ENCODE assay signal across 9 cellular contexts in the genomic region with DNA sequence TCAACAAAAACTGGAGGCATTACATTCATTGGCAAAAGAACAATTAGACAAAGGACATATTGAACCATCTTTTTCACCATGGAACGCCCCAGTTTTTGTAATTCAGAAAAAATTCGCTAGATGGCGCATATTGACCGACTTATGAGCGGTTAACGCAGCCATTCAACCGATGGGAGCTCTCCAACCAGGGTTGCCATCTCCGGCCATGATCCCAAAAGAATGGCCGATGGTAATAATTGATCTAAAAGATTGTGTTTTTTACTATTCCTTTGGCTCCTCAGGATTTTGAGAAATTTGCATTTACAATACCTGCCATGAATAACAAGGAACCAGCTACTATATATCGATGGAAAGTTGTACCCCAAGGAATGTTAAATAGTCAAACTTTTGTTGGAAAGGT. TPM values are rescaled to one million over a fixed set of nuclear protein-coding genes. Genes with fewer than 3 reads are reported as not detected.
DNase-seq lines count a peak whose midpoint lies in the region; ATAC-seq and TF ChIP-seq lines count a peak whose summit lies in the region.
"Had no signal": no experiment of that assay in that cellular context is flagged by ENCODE, and none has a peak within 500 bp of the region (broad histone marks: within the 10 kb centered on the region; RNA-seq: fewer than 3 reads in every experiment).

No MANE protein-coding gene starts in this region.

- no peak overlapping the region for H3K27ac Mint-ChIP-seq in activated T-helper 1 cell treated with anti-CD3 and anti-CD28 coated beads, Interleukin-12 subunit alpha, Interleukin-12 subunit beta, Interleukin-2, Interleukin-4 antibody, amounts not matched to agents 30 ng/mL and 10 ng/mL and 1 ng/mL, durations not matched to agents 14 hours and 24 hours and 36 hours

- peaks cover 16% of the 10 kb centered on the region for H3K27me3 ChIP-seq in OCI-LY3 (ENCODE audit: low read depth, low read length)

- H3K36me3 ChIP-seq in OCI-LY3 (replicated peaks; ENCODE audit: low read depth, low read length) = no peaks in the 10 kb centered on the region

- DNase-seq in CMK (ENCODE audit: low read depth) (peak; percentile 20), HPDE6-E6E7 (ENCODE audit: extremely low spot score) (peak; percentile 62), foreskin fibroblast (peak; percentile 52 to 86), nucleus accumbens (lab: John Stamatoyannopoulos, UW) (peak in 33 of 56 donors; percentile 6 to 77 (median 27))
- DNase-seq in activated T-helper 1 cell treated with anti-CD3 and anti-CD28 coated beads, Interleukin-12 subunit alpha, Interleukin-12 subunit beta, Interleukin-2, Interleukin-4 antibody, amounts not matched to agents 30 ng/mL and 10 ng/mL and 1 ng/mL, durations not matched to agents 14 hours and 24 hours and 36 hours (ENCODE audit: low spot score) = peak; percentile 50

- no peaks in the 10 kb centered on the region for H3K79me2 ChIP-seq in OCI-LY3 (ENCODE audit: low read length)

- peaks cover 32% of the 10 kb centered on the region for H3K4me1 ChIP-seq in OCI-LY3 (ENCODE audit: low read length)

- H3K4me3 ChIP-seq in OCI-LY3 (ENCODE audit: low read length) (peak overlapping the region; percentile 57), foreskin fibroblast (ENCODE audit: low read depth in 1 of 2, low read length in 2 of 2) (no peak overlapping the region)

- intact Hi-C loops in activated T-helper 1 cell treated with anti-CD3 and anti-CD28 coated beads, Interleukin-12 subunit alpha, Interleukin-12 subunit beta, Interleukin-2, Interleukin-4 antibody, amounts not matched to agents 30 ng/mL and 10 ng/mL and 1 ng/mL, durations not matched to agents 14 hours and 24 hours and 36 hours (cut with micrococcal nuclease) = loop anchor here (1.0 kb wide), 3 partner anchors 13 to 58 kb away; a partner anchor contains a TSS

- no peak overlapping the region for H3K9ac ChIP-seq in OCI-LY3 (ENCODE audit: low read length)

- no peak overlapping the region for H3K4me3 Mint-ChIP-seq in activated T-helper 1 cell treated with anti-CD3 and anti-CD28 coated beads, Interleukin-12 subunit alpha, Interleukin-12 subunit beta, Interleukin-2, Interleukin-4 antibody, amounts not matched to agents 30 ng/mL and 10 ng/mL and 1 ng/mL, durations not matched to agents 14 hours and 24 hours and 36 hours

- H4K20me1 ChIP-seq in OCI-LY3 (ENCODE audit: insufficient read depth, low read length) = no peaks in the 10 kb centered on the region

- TF ChIP-seq CTCF in OCI-LY3 (IDR thresholded peaks at IDR 0.05; ENCODE audit: low read depth, low read length) (peak; percentile 69), foreskin fibroblast (IDR thresholded peaks at IDR 0.05; ENCODE audit: low read depth, low read length) (peak; percentile 45)

- H3K27ac ChIP-seq in OCI-LY3 (ENCODE audit: low read length) = no peak overlapping the region

- peaks cover 68% of the 10 kb centered on the region for H3K27me3 Mint-ChIP-seq in activated T-helper 1 cell treated with anti-CD3 and anti-CD28 coated beads, Interleukin-12 subunit alpha, Interleukin-12 subunit beta, Interleukin-2, Interleukin-4 antibody, amounts not matched to agents 30 ng/mL and 10 ng/mL and 1 ng/mL, durations not matched to agents 14 hours and 24 hours and 36 hours (ENCODE audit: insufficient read depth)

- H3K36me3 Mint-ChIP-seq in activated T-helper 1 cell treated with anti-CD3 and anti-CD28 coated beads, Interleukin-12 subunit alpha, Interleukin-12 subunit beta, Interleukin-2, Interleukin-4 antibody, amounts not matched to agents 30 ng/mL and 10 ng/mL and 1 ng/mL, durations not matched to agents 14 hours and 24 hours and 36 hours (ENCODE audit: low read depth) = no peaks in the 10 kb centered on the region

- H3K4me2 ChIP-seq in OCI-LY3 (ENCODE audit: low read length) = peak overlapping the region; percentile 61

- ATAC-seq in GM21723 (IDR thresholded peaks at IDR 0.05; ENCODE audit: unreplicated experiment) = no peak
- ATAC-seq in HG03175 (IDR thresholded peaks at IDR 0.05; ENCODE audit: unreplicated experiment) = no peak

- peaks cover 27% of the 10 kb centered on the region for H3K4me1 Mint-ChIP-seq in activated T-helper 1 cell treated with anti-CD3 and anti-CD28 coated beads, Interleukin-12 subunit alpha, Interleukin-12 subunit beta, Interleukin-2, Interleukin-4 antibody, amounts not matched to agents 30 ng/mL and 10 ng/mL and 1 ng/mL, durations not matched to agents 14 hours and 24 hours and 36 hours (ENCODE audit: low read depth)

- no peaks in the 10 kb centered on the region for H3K9me3 Mint-ChIP-seq in activated T-helper 1 cell treated with anti-CD3 and anti-CD28 coated beads, Interleukin-12 subunit alpha, Interleukin-12 subunit beta, Interleukin-2, Interleukin-4 antibody, amounts not matched to agents 30 ng/mL and 10 ng/mL and 1 ng/mL, durations not matched to agents 14 hours and 24 hours and 36 hours

- H3K9me3 ChIP-seq in OCI-LY3 (ENCODE audit: insufficient read depth, low read length) = no peaks in the 10 kb centered on the region

- H2AFZ ChIP-seq in OCI-LY3 (ENCODE audit: low read depth, low read length) = no peak overlapping the region

RNA-seq across cellular contexts. Expression of a gene that starts 21.4 kb away (rescaled TPM):
- total RNA-seq in activated T-helper 1 cell treated with anti-CD3 and anti-CD28 coated beads, Interleukin-12 subunit alpha, Interleukin-12 subunit beta, Interleukin-2, Interleukin-4 antibody, amounts not matched to agents 30 ng/mL and 10 ng/mL and 1 ng/mL, durations not matched to agents 14 hours and 24 hours and 36 hours = not detected in 2 replicates
- total RNA-seq: activated CD8-positive, alpha-beta memory T cell treated with anti-CD3 and anti-CD28 coated beads for 36 hours had no signal

RNA-seq across cellular contexts. Expression of a gene that starts 27.2 kb away (rescaled TPM):
- 0.51 and 0.78 TPM in 2 replicates for total RNA-seq in activated T-helper 1 cell treated with anti-CD3 and anti-CD28 coated beads, Interleukin-12 subunit alpha, Interleukin-12 subunit beta, Interleukin-2, Interleukin-4 antibody, amounts not matched to agents 30 ng/mL and 10 ng/mL and 1 ng/mL, durations not matched to agents 14 hours and 24 hours and 36 hours

RNA-seq across cellular contexts. Expression of a gene that starts 57.9 kb away (rescaled TPM):
- total RNA-seq in activated T-helper 1 cell treated with anti-CD3 and anti-CD28 coated beads, Interleukin-12 subunit alpha, Interleukin-12 subunit beta, Interleukin-2, Interleukin-4 antibody, amounts not matched to agents 30 ng/mL and 10 ng/mL and 1 ng/mL, durations not matched to agents 14 hours and 24 hours and 36 hours = not detected in 2 replicates
- total RNA-seq: activated CD8-positive, alpha-beta memory T cell treated with anti-CD3 and anti-CD28 coated beads for 36 hours had no signal

RNA-seq across cellular contexts. Expression of a gene that starts 58.0 kb away (rescaled TPM):
- total RNA-seq in activated T-helper 1 cell treated with anti-CD3 and anti-CD28 coated beads, Interleukin-12 subunit alpha, Interleukin-12 subunit beta, Interleukin-2, Interleukin-4 antibody, amounts not matched to agents 30 ng/mL and 10 ng/mL and 1 ng/mL, durations not matched to agents 14 hours and 24 hours and 36 hours = 0.10 TPM in 1 of 2 replicates, not detected in the other
